8 cellular contexts compared by ENCODE assay signal in genomic region chr3:30934208-30934550, GRCh38. TPM values are rescaled to one million over a fixed set of nuclear protein-coding genes. Genes with fewer than 3 reads are reported as not detected.
DNase-seq lines count a peak whose midpoint lies in the region; ATAC-seq and TF ChIP-seq lines count a peak whose summit lies in the region.
"Had no signal": no experiment of that assay in that cellular context is flagged by ENCODE, and none has a peak within 500 bp of the region (broad histone marks: within the 10 kb centered on the region; RNA-seq: fewer than 3 reads in every experiment).

No MANE protein-coding gene starts in this region.

- no peaks in the 10 kb centered on the region for H3K4me1 ChIP-seq in lung (ENCODE audit: control insufficient read depth in 2 of 2, insufficient read depth in 2 of 2, low read length in 2 of 2)

- peak; percentile 48 for TF ChIP-seq CTCF in GM10266 (IDR thresholded peaks at IDR 0.05; ENCODE audit: control insufficient read depth, insufficient read depth, low read depth, missing control alignments)
- TF ChIP-seq CTCF in lung (IDR thresholded peaks at IDR 0.05; ENCODE audit: control extremely low read depth, extremely low read depth) = no peak

- ATAC-seq in lung (ENCODE audit: insufficient read depth, low FRiP score) = peak; percentile 47

- no peak overlapping the region for H3K27ac ChIP-seq in lung (ENCODE audit: low read depth in 1 of 2, low read length in 1 of 2)
- H3K27ac ChIP-seq: skin epidermis had no signal

- no peak overlapping the region for H3K4me3 ChIP-seq in lung
- H3K4me3 ChIP-seq: skin epidermis had no signal

- DNase-seq in GM10266 (ENCODE audit: extremely low spot score) (no peak), NCI-H1105 treated with DMSO at 0.1 percent for 48 hours (lab: John Stamatoyannopoulos, UW) (peak; percentile 79), astrocyte of the hippocampus (ENCODE audit: low read depth, low spot score) (peak; percentile 58), lung (ENCODE audit: low spot score) (no peak), epidermal melanocyte (ENCODE audit: insufficient read length, low spot score) (no peak)
- no peak for DNase-seq in activated effector memory CD4-positive, alpha-beta T cell treated with anti-CD3 and anti-CD28 coated beads, Interleukin-2, amount 50 U/mL, for 16 hours
- DNase-seq in stimulated activated naive CD4-positive, alpha-beta T cell treated with Interleukin-2 at 50 U/mL for 16 hours (lab: John Stamatoyannopoulos, UW) = no peak

- H3K27me3 ChIP-seq in lung (ENCODE audit: control insufficient read depth, insufficient read depth) = no peaks in the 10 kb centered on the region

- H3K9me3 ChIP-seq in lung (ENCODE audit: control insufficient read depth in 2 of 2, insufficient read depth in 1 of 2, low read length in 1 of 2) = no peaks in the 10 kb centered on the region

- 23 to 27% methylated on average over 6 of the region's 6 CpGs for WGBS in lung, 2 donors

- H3K36me3 ChIP-seq in lung (ENCODE audit: control insufficient read depth in 2 of 2, insufficient read depth in 2 of 2, low read length in 2 of 2) = no peaks in the 10 kb centered on the region

RNA-seq across cellular contexts. Expression of gene GADL1, which starts 39.7 kb away (rescaled TPM):
- 1 to 10 TPM in 1 of 2 donors, under 1 TPM in 1; 0.06 to 2.4 TPM for total RNA-seq in lung
- under 1 TPM; 0.01 to 0.04 TPM for polyA plus RNA-seq in lung

Comparison
In these comparisons a context has a peak if more than half of its experiments do, and no peak if none do; other contexts are left out.
1. DNase-seq: peak in NCI-H1105 treated with DMSO at 0.1 percent for 48 hours (single experiment) and astrocyte of the hippocampus (single experiment); none in GM10266 (single experiment), lung (single experiment), epidermal melanocyte (single experiment), activated effector memory CD4-positive, alpha-beta T cell treated with anti-CD3 and anti-CD28 coated beads, Interleukin-2, amount 50 U/mL, for 16 hours (single experiment) and stimulated activated naive CD4-positive, alpha-beta T cell treated with Interleukin-2 at 50 U/mL for 16 hours (single experiment).